Comparison of ENCODE assay signal across 17 cellular contexts in genomic region chr14:23359722-23360447, GRCh38. TPM values are rescaled to one million over a fixed set of nuclear protein-coding genes. Genes with fewer than 3 reads are reported as not detected.
A peak's percentile ranks its signal among the peaks of the same experiment; 100 is the strongest.
DNase-seq lines count a peak whose midpoint lies in the region; ATAC-seq and TF ChIP-seq lines count a peak whose summit lies in the region.
"Had no signal": no experiment of that assay in that cellular context is flagged by ENCODE, and none has a peak within 500 bp of the region (broad histone marks: within the 10 kb centered on the region; RNA-seq: fewer than 3 reads in every experiment).

No MANE protein-coding gene starts in this region.

- TF ChIP-seq POLR2A in sigmoid colon (IDR thresholded peaks at IDR 0.05): no peak

- H3K4me3 ChIP-seq in H7 (ENCODE audit: insufficient read depth, low read depth, low read length) (no peak overlapping the region), sigmoid colon (no peak overlapping the region), Karpas-422 (ENCODE audit: low read length) (no peak overlapping the region)

- H3K9me2 ChIP-seq in Karpas-422 (replicated peaks; ENCODE audit: insufficient read depth, low read length): no peaks in the 10 kb centered on the region

- no peak overlapping the region for H3K4me2 ChIP-seq in Karpas-422 (ENCODE audit: low read depth, low read length, poor library complexity, severe bottlenecking)

- H3K9me3 ChIP-seq in sigmoid colon: no peaks in the 10 kb centered on the region
- no peaks in the 10 kb centered on the region for H3K9me3 ChIP-seq in Karpas-422 (ENCODE audit: low read length)

- TF ChIP-seq CTCF in sigmoid colon (IDR thresholded peaks at IDR 0.05): no peak

- H3K27ac ChIP-seq in angular gyrus (ENCODE audit: low read depth, low read length) (peak overlapping the region; percentile 70), layer of hippocampus (ENCODE audit: low read depth, low read length) (peak overlapping the region; percentile 90), sigmoid colon (peak overlapping the region in 3 of 4 donors; percentile 34 to 39 (median 36)), Karpas-422 (ENCODE audit: low read length) (no peak overlapping the region)

- H3K4me1 ChIP-seq in sigmoid colon (peaks cover 0 to 52% (median 23%) of the 10 kb centered on the region in 4 donors), Karpas-422 (ENCODE audit: low read length) (no peaks in the 10 kb centered on the region)

- WGBS in sigmoid colon, 2 donors: 84 to 91% methylated on average over 22 of the region's 22 CpGs

- ATAC-seq in activated CD4-positive, CD25-positive, alpha-beta regulatory T cell treated with anti-CD3 and anti-CD28 coated beads, Interleukin-2, amount 50 U/mL, for 24 hours: no peak

- TF ChIP-seq EP300 in sigmoid colon (IDR thresholded peaks at IDR 0.05): no peak

- H3K27me3 ChIP-seq in H7 (ENCODE audit: control insufficient read depth, insufficient read depth, low read length) (peaks cover 2% of the 10 kb centered on the region; the same call in 1 of the 2 replicates), layer of hippocampus (ENCODE audit: control insufficient read depth, insufficient read depth, low read length) (no peaks in the 10 kb centered on the region), sigmoid colon (no peaks in the 10 kb centered on the region), Karpas-422 (ENCODE audit: low read length) (no peaks in the 10 kb centered on the region)

- DNase-seq in H7: peak; percentile 30
- DNase-seq in sigmoid colon: no peak
- no peak for DNase-seq in NCI-H1436 (lab: John Stamatoyannopoulos, UW)
- no peak for DNase-seq in activated gamma-delta T cell (lab: John Stamatoyannopoulos, UW)
- DNase-seq in Karpas-422: no peak
- DNase-seq: ACHN; CD4-positive, CD25-positive, alpha-beta regulatory T cell; DMS79 treated with DMSO at 0.1 percent for 48 hours; NCI-H1436 treated with DMSO at 0.1 percent for 48 hours; NCI-H2227 treated with DMSO at 0.1 percent for 48 hours; NCI-H526; NK-92 treated with Interleukin-12 subunit alpha and Interleukin-12 subunit beta, amount 100 ng/mL, for 24 hours had no signal

- no peak overlapping the region for H3K9ac ChIP-seq in Karpas-422 (ENCODE audit: low read length)

- intact Hi-C loops in sigmoid colon (cut with DNase I): no loop called here

- no peak overlapping the region for H2AFZ ChIP-seq in Karpas-422 (ENCODE audit: low read length)

- H4K20me1 ChIP-seq in Karpas-422 (ENCODE audit: insufficient read depth, low read depth, low read length): no peaks in the 10 kb centered on the region

- H3K79me2 ChIP-seq in Karpas-422 (ENCODE audit: low read length): no peaks in the 10 kb centered on the region

- peaks cover 1% of the 10 kb centered on the region; the same call in 1 of the 2 replicates for H3K36me3 ChIP-seq in H7 (replicated peaks; ENCODE audit: control insufficient read depth, insufficient read depth, low read length)
- peaks cover 4 to 35% (median 11%) of the 10 kb centered on the region in 4 donors for H3K36me3 ChIP-seq in sigmoid colon
- no peaks in the 10 kb centered on the region for H3K36me3 ChIP-seq in Karpas-422 (ENCODE audit: insufficient read depth, low read length)

RNA-seq across cellular contexts. Expression of gene EFS, which starts 5.1 kb away (rescaled TPM):
- total RNA-seq in H7 (2014; rRNA removed; shearing (Covaris generic)): 23.1 and 24.0 TPM in 2 replicates
- total RNA-seq in sigmoid colon: 10 to 100 TPM in 3 of 4 donors, 1 to 10 TPM in 1; 10.0 to 19.9 (median 11.5) TPM
- polyA plus RNA-seq in sigmoid colon: 1 to 10 TPM in 2 of 3 donors, under 1 TPM in 1; 0.46 to 3.0 (median 2.9) TPM
- not detected in 2 replicates for total RNA-seq in Karpas-422 (2014; rRNA removed; shearing (Covaris generic); ENCODE audit: low replicate concordance)
- total RNA-seq: Calu3; CD4-positive, CD25-positive, alpha-beta regulatory T cell; HT1080 had no signal
- polyA plus RNA-seq: CD4-positive, CD25-positive, alpha-beta regulatory T cell had no signal

RNA-seq across cellular contexts. Expression of gene SLC22A17, which starts 7.2 kb away (rescaled TPM):
- 32.9 and 37.2 TPM in 2 replicates for total RNA-seq in H7 (2014; rRNA removed; shearing (Covaris generic))
- total RNA-seq in sigmoid colon: 10 to 100 TPM; 18.1 to 38.8 (median 26.3) TPM
- 10 to 100 TPM in 1 of 3 donors, under 1 TPM in 2; 0.60 to 10.6 (median 0.92) TPM for polyA plus RNA-seq in sigmoid colon
- not detected in 2 replicates for total RNA-seq in Karpas-422 (2014; rRNA removed; shearing (Covaris generic); ENCODE audit: low replicate concordance)

RNA-seq across cellular contexts. Expression of gene IL25, which starts 12.7 kb away (rescaled TPM):
- 0.31 TPM in 1 of 2 replicates, not detected in the other for total RNA-seq in H7 (2014; rRNA removed; shearing (Covaris generic))
- total RNA-seq in sigmoid colon: not detected
- not detected for polyA plus RNA-seq in sigmoid colon
- not detected in 2 replicates for total RNA-seq in Karpas-422 (2014; rRNA removed; shearing (Covaris generic); ENCODE audit: low replicate concordance)
- total RNA-seq: Calu3; CD4-positive, CD25-positive, alpha-beta regulatory T cell; HT1080 had no signal
- polyA plus RNA-seq: CD4-positive, CD25-positive, alpha-beta regulatory T cell had no signal

RNA-seq across cellular contexts. Expression of gene CMTM5, which starts 17.0 kb away (rescaled TPM):
- total RNA-seq in H7 (2014; rRNA removed; shearing (Covaris generic)): 0.14 TPM in 1 of 2 replicates, not detected in the other
- total RNA-seq in sigmoid colon: 1 to 10 TPM; 1.8 to 4.6 (median 3.8) TPM
- 1 to 10 TPM in 1 of 3 donors, not detected in 2; 1.2 TPM for polyA plus RNA-seq in sigmoid colon
- not detected in 2 replicates for total RNA-seq in Karpas-422 (2014; rRNA removed; shearing (Covaris generic); ENCODE audit: low replicate concordance)
- total RNA-seq: Calu3 had no signal
- polyA plus RNA-seq: CD4-positive, CD25-positive, alpha-beta regulatory T cell had no signal

RNA-seq across cellular contexts. Expression of gene PABPN1, which starts 38.6 kb away (rescaled TPM):
- total RNA-seq in H7 (2014; rRNA removed; shearing (Covaris generic)): 143 and 174 TPM in 2 replicates
- 10 to 100 TPM; 38.3 to 71.5 (median 48.3) TPM for total RNA-seq in sigmoid colon
- polyA plus RNA-seq in sigmoid colon: 100 to 1,000 TPM in 1 of 3 donors, 10 to 100 TPM in 2; 69.1 to 137 (median 76.3) TPM
- 126 and 195 TPM in 2 replicates for total RNA-seq in Karpas-422 (2014; rRNA removed; shearing (Covaris generic); ENCODE audit: low replicate concordance)

Comparison
In these comparisons a context has a peak if more than half of its experiments do, and no peak if none do; other contexts are left out.
1. RNA of gene EFS, which starts 5.1 kb away (total RNA-seq): 23.1 to 24.0 TPM in H7 and 10.0 to 19.9 TPM in sigmoid colon; not detected in Karpas-422; every median in the first group is over 10 times any median in the second.
2. RNA of gene SLC22A17, which starts 7.2 kb away (total RNA-seq): 32.9 to 37.2 TPM in H7 and 18.1 to 38.8 TPM in sigmoid colon; not detected in Karpas-422; every median in the first group is over 10 times any median in the second.